10 cellular contexts compared by ENCODE assay signal in the genomic region with DNA sequence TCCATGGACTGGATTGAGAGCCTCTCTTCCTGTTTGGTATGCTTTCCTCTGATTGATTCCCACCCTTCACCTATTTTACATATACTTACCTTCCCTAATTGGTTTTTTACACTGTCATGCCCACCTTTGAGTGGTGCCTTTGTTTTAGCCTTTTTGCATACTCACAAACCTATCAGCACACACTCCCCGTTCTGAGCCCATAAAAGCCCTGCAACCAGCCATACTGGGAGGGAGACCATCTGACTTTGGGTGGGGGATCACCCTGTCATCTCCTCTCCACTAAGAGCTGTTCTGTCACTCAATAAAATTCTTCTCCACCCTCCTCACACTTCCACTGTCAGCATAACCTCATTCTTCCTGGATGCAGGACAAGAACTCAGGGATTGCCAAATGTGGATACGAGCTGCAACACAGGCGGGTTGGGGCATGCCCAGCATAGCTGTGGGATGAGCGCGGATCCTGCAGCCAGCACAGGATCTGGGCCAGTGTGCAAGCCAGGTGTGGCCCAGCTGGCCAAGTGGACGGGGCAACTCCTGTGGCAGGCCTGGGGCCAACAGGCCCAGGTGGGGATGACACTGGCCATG. TPM values are rescaled to one million over a fixed set of nuclear protein-coding genes. Genes with fewer than 3 reads are reported as not detected.
DNase-seq lines count a peak whose midpoint lies in the region; ATAC-seq and TF ChIP-seq lines count a peak whose summit lies in the region.
"Had no signal": no experiment of that assay in that cellular context is flagged by ENCODE, and none has a peak within 500 bp of the region (broad histone marks: within the 10 kb centered on the region; RNA-seq: fewer than 3 reads in every experiment).

No MANE protein-coding gene starts in this region.

- no peak for TF ChIP-seq CTCF in tibial artery (IDR thresholded peaks at IDR 0.05)

- CTCF ChIA-PET in naive thymus-derived CD4-positive, alpha-beta T cell (lab: Charles Lee), result no interaction called here

- DNase-seq in COLO668 (lab: John Stamatoyannopoulos, UW; ENCODE audit: unreplicated experiment), result peak; percentile 34
- peak; percentile 64 for DNase-seq in Karpas-422
- peak; percentile 57 for DNase-seq in amniotic epithelial cell (ENCODE audit: low read depth)
- DNase-seq in iris pigment epithelial cell (ENCODE audit: low read depth), result peak; percentile 70
- no peak for DNase-seq in putamen (ENCODE audit: low spot score)
- DNase-seq in activated CD4-positive, CD25-positive, alpha-beta regulatory T cell (lab: John Stamatoyannopoulos, UW), result no peak
- DNase-seq in naive thymus-derived CD4-positive, alpha-beta T cell, result no peak
- DNase-seq in tibial artery, result no peak
- DNase-seq: T-cell had no signal

- H2AFZ ChIP-seq in Karpas-422 (ENCODE audit: low read length), result peak overlapping the region; percentile 38

- peaks cover 82% of the 10 kb centered on the region for H3K4me1 ChIP-seq in Karpas-422 (ENCODE audit: low read length)
- no peaks in the 10 kb centered on the region for H3K4me1 ChIP-seq in naive thymus-derived CD4-positive, alpha-beta T cell (ENCODE audit: control insufficient read depth in 2 of 2, insufficient read depth in 2 of 2, low read length in 2 of 2)
- H3K4me1 ChIP-seq in tibial artery, result no peaks in the 10 kb centered on the region

- no peaks in the 10 kb centered on the region for H3K27me3 ChIP-seq in Karpas-422 (ENCODE audit: low read length)
- H3K27me3 ChIP-seq in naive thymus-derived CD4-positive, alpha-beta T cell (ENCODE audit: control insufficient read depth in 2 of 2, insufficient read depth in 2 of 2, low read length in 2 of 2), result no peaks in the 10 kb centered on the region
- no peaks in the 10 kb centered on the region for H3K27me3 ChIP-seq in tibial artery

- peak overlapping the region; percentile 21 for H3K4me3 ChIP-seq in Karpas-422 (ENCODE audit: low read length)
- H3K4me3 ChIP-seq in naive thymus-derived CD4-positive, alpha-beta T cell (ENCODE audit: low read length), result no peak overlapping the region
- no peak overlapping the region for H3K4me3 ChIP-seq in tibial artery

- no peak for ATAC-seq in naive thymus-derived CD4-positive, alpha-beta T cell
- ATAC-seq: T-cell had no signal

- intact Hi-C loops in naive thymus-derived CD4-positive, alpha-beta T cell (cut with micrococcal nuclease), result no loop called here
- intact Hi-C loops in tibial artery (cut with DNase I; ENCODE audit: low total_unique reads), result no loop called here

- H3K36me3 ChIP-seq in Karpas-422 (ENCODE audit: insufficient read depth, low read length), result no peaks in the 10 kb centered on the region
- no peaks in the 10 kb centered on the region for H3K36me3 ChIP-seq in naive thymus-derived CD4-positive, alpha-beta T cell (ENCODE audit: control insufficient read depth in 2 of 3, insufficient read depth in 3 of 3, low read length in 3 of 3)
- H3K36me3 ChIP-seq in tibial artery, result no peaks in the 10 kb centered on the region

- peak overlapping the region; percentile 72 for H3K27ac ChIP-seq in Karpas-422 (ENCODE audit: low read length)
- H3K27ac ChIP-seq in naive thymus-derived CD4-positive, alpha-beta T cell (ENCODE audit: low read depth, low read length), result no peak overlapping the region
- H3K27ac ChIP-seq in tibial artery, result no peak overlapping the region

- no peaks in the 10 kb centered on the region for H3K9me2 ChIP-seq in Karpas-422 (replicated peaks; ENCODE audit: insufficient read depth, low read length)

- H3K4me1 Mint-ChIP-seq in naive thymus-derived CD4-positive, alpha-beta T cell, result peaks cover 0 to 38% (median 3%) of the 10 kb centered on the region in 7 donors

- H3K9me3 ChIP-seq in Karpas-422 (ENCODE audit: low read length) (no peaks in the 10 kb centered on the region), tibial artery (no peaks in the 10 kb centered on the region)
- no peaks in the 10 kb centered on the region for H3K9me3 ChIP-seq in naive thymus-derived CD4-positive, alpha-beta T cell (ENCODE audit: control insufficient read depth in 2 of 3, low read length in 3 of 3)

- no peak overlapping the region for H3K4me3 Mint-ChIP-seq in naive thymus-derived CD4-positive, alpha-beta T cell
- H3K4me3 Mint-ChIP-seq: activated naive CD8-positive, alpha-beta T cell; T-cell had no signal

- peaks cover 0 to 8% (median 0%) of the 10 kb centered on the region in 5 donors for H3K36me3 Mint-ChIP-seq in naive thymus-derived CD4-positive, alpha-beta T cell
- H3K36me3 Mint-ChIP-seq: activated naive CD8-positive, alpha-beta T cell; T-cell had no signal

- no peaks in the 10 kb centered on the region for H3K27me3 Mint-ChIP-seq in naive thymus-derived CD4-positive, alpha-beta T cell
- H3K27me3 Mint-ChIP-seq: activated naive CD8-positive, alpha-beta T cell had no signal

- POLR2A ChIA-PET in naive thymus-derived CD4-positive, alpha-beta T cell (lab: Charles Lee), result no interaction called here

- H3K9ac ChIP-seq in Karpas-422 (ENCODE audit: low read length), result peak overlapping the region; percentile 39; the same call in 1 of the 2 replicates

- no peaks in the 10 kb centered on the region for H3K79me2 ChIP-seq in Karpas-422 (ENCODE audit: low read length)

- H3K27ac Mint-ChIP-seq in naive thymus-derived CD4-positive, alpha-beta T cell, result peak overlapping the region in 1 of 9 donors; percentile 30
- H3K27ac Mint-ChIP-seq: activated naive CD8-positive, alpha-beta T cell; T-cell had no signal

- H3K9me3 Mint-ChIP-seq in naive thymus-derived CD4-positive, alpha-beta T cell, result peaks cover 0 to 3% (median 0%) of the 10 kb centered on the region in 11 donors
- H3K9me3 Mint-ChIP-seq: T-cell had no signal

- peak overlapping the region; percentile 60 for H3K4me2 ChIP-seq in Karpas-422 (ENCODE audit: low read depth, low read length, poor library complexity, severe bottlenecking)

- no peaks in the 10 kb centered on the region for H4K20me1 ChIP-seq in Karpas-422 (ENCODE audit: insufficient read depth, low read depth, low read length)

RNA-seq across cellular contexts. Expression of gene MOB1A, which starts 9.4 kb away (rescaled TPM):
- total RNA-seq in Karpas-422 (2014; rRNA removed; shearing (Covaris generic); ENCODE audit: low replicate concordance), result 221 and 542 TPM in 2 replicates
- 100 to 1,000 TPM; 113 to 185 (median 140) TPM for total RNA-seq in naive thymus-derived CD4-positive, alpha-beta T cell
- 100 to 1,000 TPM; 106 to 120 TPM for polyA plus RNA-seq in naive thymus-derived CD4-positive, alpha-beta T cell

RNA-seq across cellular contexts. Expression of gene MTHFD2, which starts 10.3 kb away (rescaled TPM):
- total RNA-seq in Karpas-422 (2014; rRNA removed; shearing (Covaris generic); ENCODE audit: low replicate concordance), result 710 and 714 TPM in 2 replicates
- total RNA-seq in naive thymus-derived CD4-positive, alpha-beta T cell, result 100 to 1,000 TPM in 1 of 5 experiments, 10 to 100 TPM in 4; 14.5 to 186 (median 25.1) TPM
- 1 to 10 TPM; 6.8 to 8.1 TPM for polyA plus RNA-seq in naive thymus-derived CD4-positive, alpha-beta T cell

RNA-seq across cellular contexts. Expression of gene BOLA3, which starts 40.4 kb away (rescaled TPM):
- total RNA-seq in Karpas-422 (2014; rRNA removed; shearing (Covaris generic); ENCODE audit: low replicate concordance), result 37.3 and 120 TPM in 2 replicates
- 10 to 100 TPM in 4 of 5 experiments, 1 to 10 TPM in 1; 6.9 to 54.8 (median 13.7) TPM for total RNA-seq in naive thymus-derived CD4-positive, alpha-beta T cell
- polyA plus RNA-seq in naive thymus-derived CD4-positive, alpha-beta T cell, result 10 to 100 TPM; 70.0 to 87.3 TPM

Comparison
In these comparisons a context has a peak if more than half of its experiments do, and no peak if none do; other contexts are left out.
1. DNase-seq: peak in COLO668 (single experiment), Karpas-422 (single experiment), amniotic epithelial cell (single experiment) and iris pigment epithelial cell (single experiment); none in putamen (single experiment), activated CD4-positive, CD25-positive, alpha-beta regulatory T cell (0 of 4), naive thymus-derived CD4-positive, alpha-beta T cell (0 of 9) and tibial artery (0 of 2).